In the genomic region with DNA sequence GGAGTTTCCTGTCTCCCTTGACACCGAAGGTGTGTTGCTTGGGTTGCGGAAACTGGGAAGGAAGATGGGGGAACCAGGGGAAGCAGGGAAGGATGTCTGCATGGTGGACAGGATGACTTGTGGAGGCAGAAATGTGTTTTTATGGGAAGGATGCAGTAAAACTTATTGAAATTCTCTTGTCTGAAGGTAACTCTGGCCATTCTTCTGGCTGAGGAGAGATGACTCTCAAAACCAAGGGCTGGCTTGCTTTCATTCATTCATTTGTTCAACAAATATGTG, we compare ENCODE assay signal across 1 cellular context.
TF ChIP-seq lines count a peak whose summit lies in the region.

No MANE protein-coding gene starts in this region.

TF ChIP-seq in endothelial cell of umbilical vein, 7 proteins besides CTCF, POLR2A, EP300 and RAD21:
- no peak for TF ChIP-seq JUN (IDR thresholded peaks at IDR 0.05; ENCODE audit: borderline replicate concordance, insufficient read depth, insufficient read length, low read depth)
- TF ChIP-seq FOS (IDR thresholded peaks at IDR 0.05; ENCODE audit: borderline replicate concordance, insufficient read depth, low read length): no peak
- no peak for TF ChIP-seq GATA2 (IDR thresholded peaks at IDR 0.05; ENCODE audit: insufficient read depth, insufficient read length, low read depth, low read length)
- TF ChIP-seq POLR2AphosphoS5 (IDR thresholded peaks at IDR 0.05; ENCODE audit: insufficient read depth, low read depth, low read length): peak; percentile 29
- TF ChIP-seq EZH2 (IDR thresholded peaks at IDR 0.05; ENCODE audit: borderline replicate concordance, low read depth, low read length, severe bottlenecking): no peak
- TF ChIP-seq, protein P1, sequence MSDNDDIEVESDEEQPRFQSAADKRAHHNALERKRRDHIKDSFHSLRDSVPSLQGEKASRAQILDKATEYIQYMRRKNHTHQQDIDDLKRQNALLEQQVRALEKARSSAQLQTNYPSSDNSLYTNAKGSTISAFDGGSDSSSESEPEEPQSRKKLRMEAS (IDR thresholded peaks at IDR 0.05; ENCODE audit: insufficient read depth, insufficient read length): no peak
